ENCODE assay signal across 1 cellular context in genomic region chr7:150356265-150356897, GRCh38.
TF ChIP-seq lines count a peak whose summit lies in the region.

No MANE protein-coding gene starts in this region.

TF ChIP-seq in HEK293, 187 proteins besides CTCF, POLR2A, EP300 and RAD21 (continued from another document):
- TF ChIP-seq ZBTB44 (tag by site-specific recombination; IDR thresholded peaks at IDR 0.05) = no peak
- no peak for TF ChIP-seq ZNF202 (tag by site-specific recombination; IDR thresholded peaks at IDR 0.05; ENCODE audit: borderline replicate concordance)
- 0 out of 2 replicates have a peak, but pooled peaks have one; percentile 19 for TF ChIP-seq ZEB2 (tag by site-specific recombination; IDR thresholded peaks at IDR 0.05)
- TF ChIP-seq ZNF558 (tag by site-specific recombination; IDR thresholded peaks at IDR 0.05) = no peak
- TF ChIP-seq EGR2 (tag by site-specific recombination; IDR thresholded peaks at IDR 0.05; ENCODE audit: low read depth) = no peak
- TF ChIP-seq ZSCAN30 (tag by site-specific recombination; IDR thresholded peaks at IDR 0.05) = no peak
- no peak for TF ChIP-seq ZNF146 (tag by site-specific recombination; IDR thresholded peaks at IDR 0.05)
- peak; percentile 64 for TF ChIP-seq ZNF654 (tag by site-specific recombination; IDR thresholded peaks at IDR 0.05; ENCODE audit: low read depth)
- TF ChIP-seq SP3 (tag by site-specific recombination; IDR thresholded peaks at IDR 0.05) = no peak
- no peak for TF ChIP-seq ZNF223 (tag by site-specific recombination; IDR thresholded peaks at IDR 0.05)
- no peak for TF ChIP-seq ZFP41 (tag by site-specific recombination; IDR thresholded peaks at IDR 0.05; ENCODE audit: borderline replicate concordance)
- TF ChIP-seq BCL11B (tag by site-specific recombination; IDR thresholded peaks at IDR 0.05; ENCODE audit: low read depth) = 0 out of 2 replicates have a peak, but pooled peaks have one; percentile 27
- TF ChIP-seq SP2 (tag by site-specific recombination; IDR thresholded peaks at IDR 0.05) = no peak
- no peak for TF ChIP-seq ZNF626 (tag by site-specific recombination; IDR thresholded peaks at IDR 0.05)
- no peak for TF ChIP-seq ZNF548 (tag by site-specific recombination; IDR thresholded peaks at IDR 0.05)
- no peak for TF ChIP-seq ZFP3 (tag by site-specific recombination; IDR thresholded peaks at IDR 0.05; ENCODE audit: low read depth)
- TF ChIP-seq TCF7L2 (IDR thresholded peaks at IDR 0.05; ENCODE audit: borderline replicate concordance, low read depth, low read length) = no peak
- TF ChIP-seq ZNF175 (tag by site-specific recombination; IDR thresholded peaks at IDR 0.05) = no peak
- TF ChIP-seq ZNF544 (tag by site-specific recombination; IDR thresholded peaks at IDR 0.05) = no peak
- TF ChIP-seq ZNF214 (tag by site-specific recombination; IDR thresholded peaks at IDR 0.05; ENCODE audit: borderline replicate concordance) = no peak
- no peak for TF ChIP-seq ZNF571 (tag by site-specific recombination; IDR thresholded peaks at IDR 0.05)
- TF ChIP-seq ATF2 (tag by site-specific recombination; IDR thresholded peaks at IDR 0.05; ENCODE audit: low read depth) = no peak
- peak; percentile 95 for TF ChIP-seq ZNF362 (tag by site-specific recombination; IDR thresholded peaks at IDR 0.05)
- no peak for TF ChIP-seq ZNF280D (tag by site-specific recombination; IDR thresholded peaks at IDR 0.05)
- TF ChIP-seq ZFP69B (tag by site-specific recombination; IDR thresholded peaks at IDR 0.05) = no peak
- TF ChIP-seq ZNF837 (tag by site-specific recombination; IDR thresholded peaks at IDR 0.05) = peak; percentile 89
- TF ChIP-seq ZNF23 (tag by site-specific recombination; IDR thresholded peaks at IDR 0.05; ENCODE audit: borderline replicate concordance) = no peak
- no peak for TF ChIP-seq ZFP37 (tag by site-specific recombination; IDR thresholded peaks at IDR 0.05)
- TF ChIP-seq ZNF664 (tag by site-specific recombination; IDR thresholded peaks at IDR 0.05) = no peak
- TF ChIP-seq OVOL3 (tag by site-specific recombination; IDR thresholded peaks at IDR 0.05) = no peak
- TF ChIP-seq ZNF112 (tag by site-specific recombination; IDR thresholded peaks at IDR 0.05) = no peak
